ENCODE assay signal across 8 cellular contexts in the genomic region with DNA sequence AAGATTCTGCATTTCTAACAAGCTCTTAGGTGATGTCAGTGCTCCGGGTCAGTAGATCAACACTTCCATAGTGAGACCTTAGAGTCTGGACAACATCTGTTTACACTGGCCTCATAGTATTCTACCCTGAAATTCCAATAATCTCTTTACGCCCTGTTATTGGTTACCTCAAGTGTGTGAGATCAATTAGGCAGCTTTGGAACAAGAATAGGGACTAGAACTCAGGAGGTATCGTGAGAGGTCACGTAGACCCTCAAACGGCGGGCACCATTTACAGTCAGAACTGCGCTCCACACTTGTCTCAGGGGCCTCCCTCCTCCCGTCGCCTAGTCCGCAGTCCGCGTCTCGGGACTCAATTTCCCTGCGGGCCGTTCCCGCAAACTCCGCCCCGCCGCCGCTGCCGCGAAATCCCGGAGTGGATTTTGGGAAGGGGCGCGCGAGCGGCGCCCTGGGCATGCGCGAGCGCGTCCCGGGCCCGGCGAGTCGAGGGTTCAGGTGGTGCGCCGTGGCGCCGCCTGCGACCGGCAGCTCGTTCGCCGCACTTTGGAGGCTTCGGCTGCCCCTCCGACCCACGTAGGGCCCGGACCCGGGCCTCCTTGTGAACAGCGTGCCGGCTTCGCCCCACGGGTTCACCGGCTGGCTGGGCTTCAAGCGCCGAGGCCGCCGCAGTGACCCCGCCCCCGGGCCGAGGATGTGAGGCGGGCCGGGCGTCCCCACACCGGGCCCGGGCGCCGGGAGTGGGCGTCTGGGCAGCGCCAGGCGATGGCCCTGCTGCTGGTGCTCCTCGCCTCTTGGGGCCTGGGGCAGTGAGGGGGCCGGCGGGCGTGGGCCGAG. TPM values are rescaled to one million over a fixed set of nuclear protein-coding genes. Genes with fewer than 3 reads are reported as not detected.
A peak's percentile ranks its signal among the peaks of the same experiment; 100 is the strongest.
DNase-seq lines count a peak whose midpoint lies in the region; ATAC-seq and TF ChIP-seq lines count a peak whose summit lies in the region.

A gene with protein sequence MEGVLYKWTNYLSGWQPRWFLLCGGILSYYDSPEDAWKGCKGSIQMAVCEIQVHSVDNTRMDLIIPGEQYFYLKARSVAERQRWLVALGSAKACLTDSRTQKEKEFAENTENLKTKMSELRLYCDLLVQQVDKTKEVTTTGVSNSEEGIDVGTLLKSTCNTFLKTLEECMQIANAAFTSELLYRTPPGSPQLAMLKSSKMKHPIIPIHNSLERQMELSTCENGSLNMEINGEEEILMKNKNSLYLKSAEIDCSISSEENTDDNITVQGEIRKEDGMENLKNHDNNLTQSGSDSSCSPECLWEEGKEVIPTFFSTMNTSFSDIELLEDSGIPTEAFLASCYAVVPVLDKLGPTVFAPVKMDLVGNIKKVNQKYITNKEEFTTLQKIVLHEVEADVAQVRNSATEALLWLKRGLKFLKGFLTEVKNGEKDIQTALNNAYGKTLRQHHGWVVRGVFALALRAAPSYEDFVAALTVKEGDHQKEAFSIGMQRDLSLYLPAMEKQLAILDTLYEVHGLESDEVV (plus strand): TSS at position 498 of the 834 bp plus-strand sequence. CDS start 351 bp downstream, outside the sequence.

- no peaks in the 10 kb centered on the region for H3K27me3 Mint-ChIP-seq in CD4-positive, alpha-beta T cell

- peak within 1 kb of the TSS; percentile 52 for H3K27ac ChIP-seq in CD4-positive, alpha-beta T cell (ENCODE audit: low read depth, low read length)

- peaks cover 40% of the 10 kb centered on the region for H3K4me1 Mint-ChIP-seq in CD4-positive, alpha-beta T cell (ENCODE audit: low read depth)

- DNase-seq in CD4-positive, alpha-beta T cell: peak; percentile 77 to 90 (median 86)
- DNase-seq in NCI-H526 treated with DMSO at 0.1 percent for 48 hours (lab: John Stamatoyannopoulos, UW) (peak; percentile 82), medulla oblongata (ENCODE audit: extremely low spot score) (peak; percentile 92)
- peak; percentile 99 for DNase-seq in activated CD8-positive, alpha-beta memory T cell treated with anti-CD3 and anti-CD28 coated beads for 24 hours
- DNase-seq in effector CD4-positive, alpha-beta T cell: peak; percentile 83
- peak; percentile 74 to 85 (median 83) for DNase-seq in stimulated activated CD4-positive, alpha-beta T cell treated with anti-CD3 and anti-CD28 coated beads, TNF-alpha, amount 100 ng/mL, for 4 hours (ENCODE audit: low read depth in 3 of 3)

- no peaks in the 10 kb centered on the region for H3K27me3 ChIP-seq in CD4-positive, alpha-beta T cell (ENCODE audit: control insufficient read depth, insufficient read depth, low read length)

- H3K9me3 ChIP-seq in CD4-positive, alpha-beta T cell (ENCODE audit: control insufficient read depth, low read length): no peaks in the 10 kb centered on the region

- H3K4me3 Mint-ChIP-seq in CD4-positive, alpha-beta T cell: peak within 1 kb of the TSS; percentile 90

- CTCF ChIA-PET in CD4-positive, alpha-beta T cell (lab: Charles Lee): interaction anchor here (0.6 to 4.3 kb wide), 2 partner anchors 34 to 460 kb away, joined by 3 to 18 read pairs; no protein-coding TSS in a partner anchor

- no peak for TF ChIP-seq CTCF in CD4-positive, alpha-beta T cell (IDR thresholded peaks at IDR 0.05)

- H3K9me3 Mint-ChIP-seq in CD4-positive, alpha-beta T cell: no peaks in the 10 kb centered on the region

- H3K36me3 Mint-ChIP-seq in CD4-positive, alpha-beta T cell (ENCODE audit: low read depth): peaks cover 27% of the 10 kb centered on the region

- POLR2A ChIA-PET in CD4-positive, alpha-beta T cell (lab: Charles Lee): interaction anchor here (0.6 to 3.3 kb wide), 9 partner anchors 8 to 566 kb away, joined by 3 to 21 read pairs (median 6); a partner anchor contains a TSS

- ATAC-seq in CD4-positive, alpha-beta T cell (ENCODE audit: poor library complexity): peak; percentile 38
- ATAC-seq in GM19372 (IDR thresholded peaks at IDR 0.05; ENCODE audit: low read depth, unreplicated experiment) (peak; percentile 47), HG03520 (IDR thresholded peaks at IDR 0.05; ENCODE audit: unreplicated experiment) (peak; percentile 38)

- H3K27ac Mint-ChIP-seq in CD4-positive, alpha-beta T cell: peak within 1 kb of the TSS; percentile 80

- intact Hi-C loops in CD4-positive, alpha-beta T cell (cut with DNase I, micrococcal nuclease): loop anchor here (2.0 to 10.0 kb wide), 9 partner anchors 33 to 569 kb away; a partner anchor contains a TSS

RNA-seq across cellular contexts. Expression of the gene that starts here (rescaled TPM):
- total RNA-seq in CD4-positive, alpha-beta T cell: 1 to 10 TPM; 7.0 to 7.4 TPM

Comparison
In these comparisons a context has a peak if more than half of its experiments do, and no peak if none do; other contexts are left out.
1. Peak in every context shown above with its lines: DNase-seq, ATAC-seq and H3K27ac ChIP-seq.